Comparison of ENCODE assay signal across 36 cellular contexts in genomic region chr1:58927722-58928085, GRCh38.
DNase-seq lines count a peak whose midpoint lies in the region; ATAC-seq, FAIRE-seq and TF ChIP-seq lines count a peak whose summit lies in the region.
"Had no signal": no experiment of that assay in that cellular context is flagged by ENCODE, and none has a peak within 500 bp of the region (broad histone marks: within the 10 kb centered on the region; RNA-seq: fewer than 3 reads in every experiment).

No MANE protein-coding gene starts in this region.

- H3K27ac ChIP-seq in right atrium auricular region (no peak overlapping the region), upper lobe of left lung (no peak overlapping the region)
- H3K27ac ChIP-seq: colonic mucosa, gastrocnemius medialis, KMS-11, ovary, thoracic aorta, VCaP had no signal

- TF ChIP-seq CTCF in right atrium auricular region (IDR thresholded peaks at IDR 0.05) (no peak), bronchial epithelial cell (IDR thresholded peaks at IDR 0.05; ENCODE audit: insufficient read depth, low read length, severe bottlenecking) (no peak), upper lobe of left lung (IDR thresholded peaks at IDR 0.05) (no peak)

- no peak for TF ChIP-seq EP300 in upper lobe of left lung (IDR thresholded peaks at IDR 0.05)

- H3K9me3 ChIP-seq in right atrium auricular region, result no peaks in the 10 kb centered on the region
- H3K9me3 ChIP-seq in upper lobe of left lung, result no peaks in the 10 kb centered on the region
- H3K9me3 ChIP-seq: BE2C, colonic mucosa, gastrocnemius medialis, HAP-1, ovary, thoracic aorta had no signal

- intact Hi-C loops in left cardiac atrium (cut with DNase I), result no loop called here

- H3K27me3 ChIP-seq in right atrium auricular region (no peaks in the 10 kb centered on the region), bronchial epithelial cell (ENCODE audit: control insufficient read depth, insufficient read depth, low read length) (no peaks in the 10 kb centered on the region), upper lobe of left lung (no peaks in the 10 kb centered on the region)
- H3K27me3 ChIP-seq: BE2C, colonic mucosa, gastrocnemius medialis, ovary had no signal

- H3K36me3 ChIP-seq in right atrium auricular region (no peaks in the 10 kb centered on the region), bronchial epithelial cell (ENCODE audit: control insufficient read depth, insufficient read depth, low read length) (no peaks in the 10 kb centered on the region), upper lobe of left lung (no peaks in the 10 kb centered on the region)
- H3K36me3 ChIP-seq: BE2C, colonic mucosa, gastrocnemius medialis, HAP-1, ovary, thoracic aorta had no signal

- no peak for ATAC-seq in left cardiac atrium
- peak; percentile 3 to 9 for ATAC-seq in upper lobe of left lung (ENCODE audit: low FRiP score in 2 of 2)
- ATAC-seq in GM19351 (IDR thresholded peaks at IDR 0.05; ENCODE audit: unreplicated experiment), result no peak
- no peak for ATAC-seq in GM18511 (IDR thresholded peaks at IDR 0.05; ENCODE audit: unreplicated experiment)
- ATAC-seq: activated CD4-positive, alpha-beta T cell treated with anti-CD3 and anti-CD28 coated beads for 36 hours; activated CD8-positive, alpha-beta T cell treated with anti-CD3 and anti-CD28 coated beads, Interleukin-2, amount 10 ng/mL, durations not matched to agents 7 days and 5 days; CD8-positive, alpha-beta T cell; gastrocnemius medialis; Panc1; stimulated activated naive CD8-positive, alpha-beta T cell treated with anti-CD3 and anti-CD28 coated beads, Interleukin-15, amount 100 ng/mL, for 72 hours had no signal

- 96 to 97% methylated on average over 3 of the region's 3 CpGs for WGBS in upper lobe of left lung, 2 donors

- H3K4me3 ChIP-seq in right atrium auricular region (no peak overlapping the region), bronchial epithelial cell (ENCODE audit: low read depth, low read length) (no peak overlapping the region), upper lobe of left lung (no peak overlapping the region)
- H3K4me3 ChIP-seq: colonic mucosa, gastrocnemius medialis, HAP-1, ovary, thoracic aorta had no signal

- H3K4me1 ChIP-seq in right atrium auricular region (peaks cover 0 to 3% of the 10 kb centered on the region in 2 donors), upper lobe of left lung (peaks cover 12 to 24% (median 18%) of the 10 kb centered on the region in 4 donors)
- H3K4me1 ChIP-seq: BE2C, HAP-1 had no signal

- DNase-seq in right atrium auricular region (ENCODE audit: low spot score) (peak; percentile 32), left cardiac atrium (no peak), bronchial epithelial cell (ENCODE audit: low read depth) (peak; percentile 85), kidney tubule cell (ENCODE audit: low spot score) (peak; percentile 49), upper lobe of left lung (no peak), dedifferentiated amniotic fluid mesenchymal stem cell (ENCODE audit: extremely low spot score) (no peak)
- DNase-seq: ACHN; activated CD4-positive, alpha-beta T cell treated with anti-CD3 and anti-CD28 coated beads for 36 hours; activated CD8-positive, alpha-beta T cell treated with anti-CD3 and anti-CD28 coated beads, Interleukin-2, amount 10 ng/mL, durations not matched to agents 7 days and 5 days; activated naive CD8-positive, alpha-beta T cell treated with anti-CD3 and anti-CD28 coated beads, Interleukin-2, amount 10 ng/mL, durations not matched to agents 7 days and 5 days; activated T-cell treated with anti-CD3 and anti-CD28 coated beads for 4 hours; aorta; BE2C; CD8-positive, alpha-beta T cell; DMS 273 treated with DMSO at 0.1 percent for 48 hours; effector CD8-positive, alpha-beta T cell; erythroblast; gastrocnemius medialis; NCI-H2081; NCI-H226; NCI-H526 treated with DMSO at 0.1 percent for 48 hours; nephron progenitor cell; ovary; stimulated activated CD4-positive, alpha-beta T cell treated with anti-CD3 and anti-CD28 coated beads, Interleukin-2, amount 100 ng/mL, for 24 hours; stimulated activated CD8-positive, alpha-beta memory T cell treated with anti-CD3 and anti-CD28 coated beads, Interleukin-4, amount 100 ng/mL, for 48 hours; stimulated activated naive CD8-positive, alpha-beta T cell treated with anti-CD3 and anti-CD28 coated beads, Interleukin-15, amount 100 ng/mL, for 72 hours; T1000 had no signal

- FAIRE-seq in bronchial epithelial cell (lab: Jason Lieb, UNC), result no peak
- FAIRE-seq: GM12892 had no signal

- TF ChIP-seq POLR2A in upper lobe of left lung (IDR thresholded peaks at IDR 0.05), result no peak

Comparison
In these comparisons a context has a peak if more than half of its experiments do, and no peak if none do; other contexts are left out.
1. DNase-seq: peak in right atrium auricular region (single experiment), bronchial epithelial cell (single experiment) and kidney tubule cell (single experiment); none in left cardiac atrium (single experiment), upper lobe of left lung (0 of 2) and dedifferentiated amniotic fluid mesenchymal stem cell (single experiment).
2. ATAC-seq: peak in upper lobe of left lung (2 of 2); none in left cardiac atrium (0 of 2), GM19351 (single experiment) and GM18511 (single experiment).